Comparison of ENCODE assay signal across 1 cellular context in the genomic region with DNA sequence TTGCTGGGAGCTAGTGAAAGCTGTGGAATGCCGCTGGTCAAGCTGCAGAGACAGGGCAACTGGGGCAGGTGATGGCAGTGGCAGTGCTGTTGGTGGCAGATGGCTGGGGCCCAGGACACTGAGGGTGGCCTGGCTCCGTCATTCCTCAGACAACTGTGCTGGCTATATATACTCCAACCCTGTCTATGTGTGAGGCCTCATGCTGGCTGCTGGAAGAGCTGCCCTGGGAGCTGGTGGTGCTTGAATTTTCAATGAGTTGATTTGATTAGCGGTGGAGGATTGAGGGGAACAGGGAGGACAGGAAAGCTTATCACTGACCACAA.
TF ChIP-seq lines count a peak whose summit lies in the region.

No MANE protein-coding gene starts in this region.

TF ChIP-seq in H1, 55 proteins besides CTCF, POLR2A, EP300 and RAD21 (continued from another document):
- no peak for TF ChIP-seq GTF2F1 (IDR thresholded peaks at IDR 0.05; ENCODE audit: borderline replicate concordance, low read depth, low read length)
- TF ChIP-seq ZNF274 (IDR thresholded peaks at IDR 0.05; ENCODE audit: borderline replicate concordance, extremely low read depth, low read length) = no peak
- TF ChIP-seq RFX5 (IDR thresholded peaks at IDR 0.05; ENCODE audit: borderline replicate concordance, low read depth, low read length) = no peak
- TF ChIP-seq SP4 (IDR thresholded peaks at IDR 0.05; ENCODE audit: low read length) = no peak
- TF ChIP-seq KDM5A (IDR thresholded peaks at IDR 0.05; ENCODE audit: low read length) = no peak
- no peak for TF ChIP-seq NANOG (IDR thresholded peaks at IDR 0.05; ENCODE audit: insufficient read depth, low read depth, low read length, poor library complexity, severe bottlenecking)
- no peak for TF ChIP-seq USF2 (IDR thresholded peaks at IDR 0.05; ENCODE audit: low read length)
- TF ChIP-seq BCL11A (IDR thresholded peaks at IDR 0.05; ENCODE audit: low read depth in 2 of 2, low read length in 2 of 2) = no peak
